ENCODE assay signal across 25 cellular contexts in genomic region chr14:102570334-102570995, GRCh38. TPM values are rescaled to one million over a fixed set of nuclear protein-coding genes. Genes with fewer than 3 reads are reported as not detected.
DNase-seq lines count a peak whose midpoint lies in the region; ATAC-seq and TF ChIP-seq lines count a peak whose summit lies in the region.
"Had no signal": no experiment of that assay in that cellular context is flagged by ENCODE, and none has a peak within 500 bp of the region (broad histone marks: within the 10 kb centered on the region; RNA-seq: fewer than 3 reads in every experiment).

No MANE protein-coding gene starts in this region.

- H3K36me3 ChIP-seq in H7 (replicated peaks; ENCODE audit: control insufficient read depth, insufficient read depth, low read length) (no peaks in the 10 kb centered on the region), iPS-15b (ENCODE audit: control insufficient read depth, insufficient read depth, low read length) (no peaks in the 10 kb centered on the region), stomach (no peaks in the 10 kb centered on the region)
- H3K36me3 ChIP-seq: SJSA1 had no signal

- H3K9ac ChIP-seq in iPS-15b (ENCODE audit: low read depth, low read length), result peak overlapping the region; percentile 4

- WGBS in stomach, 5 donors, result 91 to 94% (median 93%) methylated on average over 9 of the region's 9 CpGs

- DNase-seq in H7, result peak; percentile 63
- DNase-seq in RWPE1 (ENCODE audit: low spot score), result no peak
- no peak for DNase-seq in stomach
- no peak for DNase-seq in activated naive CD4-positive, alpha-beta T cell treated with anti-CD3 and anti-CD28 coated beads, Interleukin-2, amount 50 U/mL, for 16 hours
- no peak for DNase-seq in inferior parietal cortex (ENCODE audit: extremely low spot score)
- DNase-seq: Calu3; CD8-positive, alpha-beta memory T cell; DMS79 treated with DMSO at 0.1 percent for 48 hours; Kasumi-1; MV-4-11; NCI-H1105; NCI-H146; NCI-H1930; NCI-H2107; NCI-H524 treated with DMSO at 0.1 percent for 48 hours; NCI-H774; NK-92 treated with Interleukin-12 subunit alpha and Interleukin-12 subunit beta, amount 100 ng/mL, for 24 hours; PC-9; Right ventricle myocardium superior had no signal

- POLR2A ChIA-PET in RWPE1 (lab: Yijun Ruan, JAX; ENCODE audit: low non-redundant PET), result no interaction called here

- no peaks in the 10 kb centered on the region for H3K9me3 ChIP-seq in iPS-15b (ENCODE audit: control insufficient read depth, insufficient read depth, low read length)
- H3K9me3 ChIP-seq in stomach, result no peaks in the 10 kb centered on the region
- H3K9me3 ChIP-seq: SJSA1 had no signal

- intact Hi-C loops in stomach (cut with DNase I; ENCODE audit: low total_unique reads), result no loop called here

- TF ChIP-seq EP300 in stomach (IDR thresholded peaks at IDR 0.05), result no peak

- H3K27me3 ChIP-seq in H7 (ENCODE audit: control insufficient read depth, insufficient read depth, low read length) (no peaks in the 10 kb centered on the region), iPS-15b (ENCODE audit: control insufficient read depth, insufficient read depth, low read length) (no peaks in the 10 kb centered on the region), stomach (no peaks in the 10 kb centered on the region)
- H3K27me3 ChIP-seq: SJSA1 had no signal

- no peak for ATAC-seq in GM18907 (IDR thresholded peaks at IDR 0.05; ENCODE audit: unreplicated experiment)
- ATAC-seq: HCT116 had no signal

- CTCF ChIA-PET in RWPE1 (lab: Yijun Ruan, JAX), result no interaction called here

- TF ChIP-seq POLR2A in stomach (IDR thresholded peaks at IDR 0.05), result no peak

- H3K27ac ChIP-seq in RWPE1 (peak overlapping the region; percentile 39; the same call in 1 of the 2 replicates), stomach (no peak overlapping the region)
- H3K27ac ChIP-seq: C4-2B, HL-60, PC-9, SJSA1 had no signal

- H3K4me3 ChIP-seq in H7 (ENCODE audit: insufficient read depth, low read depth, low read length) (no peak overlapping the region), iPS-15b (ENCODE audit: low read depth, low read length) (no peak overlapping the region), stomach (no peak overlapping the region)
- H3K4me3 ChIP-seq: PC-9, SJSA1 had no signal

- TF ChIP-seq CTCF in RWPE1 (conservative IDR thresholded peaks at IDR 0.05; ENCODE audit: low read depth) (no peak), stomach (IDR thresholded peaks at IDR 0.05) (no peak)

- peaks cover 16% of the 10 kb centered on the region for H3K4me1 ChIP-seq in iPS-15b (ENCODE audit: control insufficient read depth, insufficient read depth, low read length)
- peaks cover 0 to 14% (median 4%) of the 10 kb centered on the region in 4 donors for H3K4me1 ChIP-seq in stomach

RNA-seq across cellular contexts. Expression of gene RCOR1, which starts 22.0 kb away (rescaled TPM):
- 13.9 and 17.3 TPM in 2 replicates for total RNA-seq in H7 (2014; rRNA removed; shearing (Covaris generic))
- total RNA-seq in stomach, result 10 to 100 TPM in 3 of 5 donors, 1 to 10 TPM in 2; 8.0 to 60.7 (median 17.0) TPM
- polyA plus RNA-seq in stomach, result 1 to 10 TPM; 4.9 to 8.2 (median 7.7) TPM
